ENCODE assay signal across 19 cellular contexts in genomic region chr5:129652353-129653138, GRCh38.
"Had no signal": no experiment of that assay in that cellular context is flagged by ENCODE, and none has a peak within 500 bp of the region (broad histone marks: within the 10 kb centered on the region; RNA-seq: fewer than 3 reads in every experiment).

No MANE protein-coding gene starts in this region.

- ATAC-seq: activated CD8-positive, alpha-beta T cell treated with anti-CD3 and anti-CD28 coated beads, Interleukin-2, amount 10 ng/mL, durations not matched to agents 7 days and 5 days; left ventricle myocardium superior; right lobe of liver; stimulated activated naive CD8-positive, alpha-beta T cell treated with anti-CD3 and anti-CD28 coated beads, Interleukin-15, amount 100 ng/mL, for 72 hours had no signal

- H3K4me3 ChIP-seq: hepatocyte, right lobe of liver, smooth muscle cell, thoracic aorta had no signal

- DNase-seq: activated B cell treated with CpG ODN at 0.5 μM for 24 hours; activated CD4-positive, alpha-beta T cell treated with anti-CD3 and anti-CD28 coated beads, Interleukin-2, amount 10 ng/mL, durations not matched to agents 24 days and 14 days; activated CD8-positive, alpha-beta memory T cell treated with anti-CD3 and anti-CD28 coated beads, Interleukin-2, amount 50 U/mL, for 4 hours; activated CD8-positive, alpha-beta T cell treated with anti-CD3 and anti-CD28 coated beads, Interleukin-2, amount 10 ng/mL, durations not matched to agents 7 days and 5 days; activated effector memory CD4-positive, alpha-beta T cell treated with anti-CD3 and anti-CD28 coated beads, Interleukin-2, amount 50 U/mL, for 16 hours; activated T-cell treated with anti-CD3 and anti-CD28 coated beads, Interleukin-2, amount 50 U/mL, for 48 hours; brain microvascular endothelial cell; cerebellar nuclear complex; erythroblast; kidney; left ventricle myocardium superior; mesendoderm; nucleus accumbens; right lobe of liver; stimulated activated naive CD8-positive, alpha-beta T cell treated with anti-CD3 and anti-CD28 coated beads, Interleukin-15, amount 100 ng/mL, for 72 hours; T-helper 2 cell had no signal
